1 cellular context compared by ENCODE assay signal in the genomic region with DNA sequence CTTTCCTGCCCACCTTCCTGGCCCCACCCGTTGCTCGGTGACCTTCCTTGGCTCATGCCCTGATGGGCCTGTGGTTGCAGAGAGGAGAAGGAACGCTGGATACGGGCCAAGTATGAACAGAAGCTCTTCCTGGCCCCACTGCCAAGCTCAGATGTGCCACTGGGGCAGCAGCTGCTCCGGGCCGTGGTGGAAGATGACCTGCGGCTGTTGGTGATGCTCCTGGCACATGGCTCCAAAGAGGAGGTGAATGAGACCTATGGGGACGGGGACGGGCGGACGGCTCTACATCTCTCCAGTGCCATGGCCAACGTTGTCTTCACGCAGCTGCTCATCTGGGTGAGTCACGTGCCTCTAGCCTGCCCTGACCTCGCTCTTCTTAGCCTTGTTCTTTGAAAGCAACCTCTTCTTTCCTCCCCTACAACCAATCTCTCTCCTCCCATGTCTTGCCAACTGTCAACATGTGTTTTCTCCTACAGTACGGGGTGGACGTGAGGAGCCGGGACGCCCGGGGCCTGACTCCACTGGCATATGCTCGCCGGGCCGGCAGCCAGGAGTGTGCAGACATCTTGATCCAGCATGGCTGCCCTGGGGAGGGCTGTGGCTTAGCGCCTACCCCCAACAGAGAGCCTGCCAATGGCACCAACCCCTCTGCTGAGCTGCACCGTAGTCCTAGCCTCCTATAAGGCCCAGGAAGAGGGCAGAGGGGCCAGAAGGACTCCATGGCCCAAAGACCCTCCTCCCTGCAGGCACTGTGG.
TF ChIP-seq lines count a peak whose summit lies in the region.

No MANE protein-coding gene starts in this region.

TF ChIP-seq in HepG2, 621 proteins besides CTCF, POLR2A, EP300 and RAD21:
- TF ChIP-seq PHF5A (CRISPR knock-in tag; IDR thresholded peaks at IDR 0.05; ENCODE audit: low read depth, unreplicated experiment) (no peak), HNRNPLL (IDR thresholded peaks at IDR 0.05; ENCODE audit: low read depth, low read length, poor library complexity, severe bottlenecking) (no peak), MYC (CRISPR knock-in tag; IDR thresholded peaks at IDR 0.05; ENCODE audit: borderline replicate concordance) (no peak), ZBTB38 (CRISPR knock-in tag; IDR thresholded peaks at IDR 0.05) (no peak)
- TF ChIP-seq, protein P1, sequence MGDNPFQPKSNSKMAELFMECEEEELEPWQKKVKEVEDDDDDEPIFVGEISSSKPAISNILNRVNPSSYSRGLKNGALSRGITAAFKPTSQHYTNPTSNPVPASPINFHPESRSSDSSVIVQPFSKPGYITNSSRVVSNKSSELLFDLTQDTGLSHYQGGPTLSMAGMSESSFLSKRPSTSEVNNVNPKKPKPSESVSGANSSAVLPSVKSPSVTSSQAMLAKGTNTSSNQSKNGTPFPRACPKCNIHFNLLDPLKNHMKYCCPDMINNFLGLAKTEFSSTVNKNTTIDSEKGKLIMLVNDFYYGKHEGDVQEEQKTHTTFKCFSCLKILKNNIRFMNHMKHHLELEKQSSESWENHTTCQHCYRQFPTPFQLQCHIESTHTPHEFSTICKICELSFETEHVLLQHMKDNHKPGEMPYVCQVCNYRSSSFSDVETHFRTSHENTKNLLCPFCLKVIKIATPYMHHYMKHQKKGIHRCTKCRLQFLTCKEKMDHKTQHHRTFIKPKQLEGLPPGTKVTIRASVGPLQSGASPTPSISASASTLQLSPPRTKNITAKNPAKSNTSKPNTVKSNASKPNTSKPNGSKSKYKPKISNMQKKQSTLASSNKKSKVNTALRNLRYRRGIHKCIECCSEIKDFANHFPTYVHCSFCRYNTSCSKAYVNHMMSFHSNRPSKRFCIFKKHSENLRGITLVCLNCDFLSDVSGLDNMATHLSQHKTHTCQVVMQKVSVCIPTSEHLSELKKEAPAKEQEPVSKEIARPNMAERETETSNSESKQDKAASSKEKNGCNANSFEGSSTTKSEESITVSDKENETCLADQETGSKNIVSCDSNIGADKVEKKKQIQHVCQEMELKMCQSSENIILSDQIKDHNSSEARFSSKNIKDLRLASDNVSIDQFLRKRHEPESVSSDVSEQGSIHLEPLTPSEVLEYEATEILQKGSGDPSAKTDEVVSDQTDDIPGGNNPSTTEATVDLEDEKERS (CRISPR knock-in tag; IDR thresholded peaks at IDR 0.05), result no peak
TF ChIP-seq in HepG2: peak in this region for 0.
